ENCODE assay signal across 8 cellular contexts in the genomic region with DNA sequence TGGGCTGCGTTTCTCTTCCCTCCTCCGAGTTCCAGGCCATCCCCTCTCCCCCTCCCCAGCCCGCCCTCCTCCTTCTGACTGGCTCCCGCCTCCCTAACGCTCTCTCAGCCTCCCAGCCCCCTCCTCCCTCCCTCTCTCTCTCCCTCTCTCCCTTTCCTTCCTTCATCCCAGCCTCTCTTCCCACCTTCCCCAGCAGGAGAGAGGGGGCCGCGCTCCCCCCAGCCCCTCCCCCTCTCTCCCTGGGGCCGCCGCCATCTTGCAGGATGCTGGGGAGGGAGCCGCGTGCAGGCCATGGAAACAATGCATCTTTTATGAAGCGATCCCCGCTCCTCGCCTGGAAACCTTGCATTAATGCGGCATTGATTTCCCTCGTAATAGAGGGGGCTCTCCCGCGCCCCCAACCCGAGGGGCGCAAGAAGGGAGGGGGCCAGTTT. TPM values are rescaled to one million over a fixed set of nuclear protein-coding genes. Genes with fewer than 3 reads are reported as not detected.
DNase-seq lines count a peak whose midpoint lies in the region; ATAC-seq and TF ChIP-seq lines count a peak whose summit lies in the region.

No MANE protein-coding gene starts in this region.

- intact Hi-C loops in activated CD4-positive, alpha-beta memory T cell treated with anti-CD3 and anti-CD28 coated beads for 36 hours (cut with micrococcal nuclease): loop anchor here (1.0 kb wide), 1 partner anchor 27 kb away; no protein-coding TSS in a partner anchor

- H3K9me3 Mint-ChIP-seq in CD8-positive, alpha-beta memory T cell: no peaks in the 10 kb centered on the region
- no peaks in the 10 kb centered on the region for H3K9me3 Mint-ChIP-seq in activated CD4-positive, alpha-beta memory T cell treated with anti-CD3 and anti-CD28 coated beads for 36 hours
- H3K9me3 Mint-ChIP-seq in naive thymus-derived CD8-positive, alpha-beta T cell: no peaks in the 10 kb centered on the region

- POLR2A ChIA-PET in CD8-positive, alpha-beta memory T cell (lab: Charles Lee): no interaction called here
- POLR2A ChIA-PET in activated CD4-positive, alpha-beta memory T cell treated with anti-CD3 and anti-CD28 coated beads for 36 hours (lab: Charles Lee): no interaction called here
- POLR2A ChIA-PET in naive thymus-derived CD8-positive, alpha-beta T cell (lab: Charles Lee): interaction anchor here (1.0 kb wide), 1 partner anchor 98 kb away, joined by 3 read pairs; no protein-coding TSS in a partner anchor

- no peaks in the 10 kb centered on the region for H3K9me3 ChIP-seq in CD8-positive, alpha-beta memory T cell (ENCODE audit: low read length)
- H3K9me3 ChIP-seq in stomach smooth muscle (ENCODE audit: control insufficient read depth in 2 of 2, low read length in 2 of 2): no peaks in the 10 kb centered on the region

- peak overlapping the region; percentile 50 for H3K4me3 ChIP-seq in CD8-positive, alpha-beta memory T cell (ENCODE audit: low read length)
- H3K4me3 ChIP-seq in epithelial cell of proximal tubule (ENCODE audit: low read depth, low read length): peak overlapping the region; percentile 48
- H3K4me3 ChIP-seq in stomach smooth muscle (ENCODE audit: low read length in 2 of 2): peak overlapping the region; percentile 57 to 70

- H3K27ac ChIP-seq in CD8-positive, alpha-beta memory T cell (ENCODE audit: low read depth, low read length): no peak overlapping the region
- no peak overlapping the region for H3K27ac ChIP-seq in stomach smooth muscle (ENCODE audit: low read length)

- no peaks in the 10 kb centered on the region for H3K27me3 ChIP-seq in CD8-positive, alpha-beta memory T cell (ENCODE audit: insufficient read depth, low read length, poor library complexity, severe bottlenecking)
- no peaks in the 10 kb centered on the region for H3K27me3 ChIP-seq in stomach smooth muscle (ENCODE audit: control insufficient read depth in 1 of 2, insufficient read depth in 2 of 2, low read length in 2 of 2)

- CTCF ChIA-PET in CD8-positive, alpha-beta memory T cell (lab: Charles Lee): no interaction called here
- CTCF ChIA-PET in activated CD4-positive, alpha-beta memory T cell treated with anti-CD3 and anti-CD28 coated beads for 36 hours (lab: Charles Lee): no interaction called here

- no peaks in the 10 kb centered on the region for H3K36me3 Mint-ChIP-seq in CD8-positive, alpha-beta memory T cell
- no peaks in the 10 kb centered on the region for H3K36me3 Mint-ChIP-seq in activated CD4-positive, alpha-beta memory T cell treated with anti-CD3 and anti-CD28 coated beads for 36 hours
- no peaks in the 10 kb centered on the region for H3K36me3 Mint-ChIP-seq in naive thymus-derived CD8-positive, alpha-beta T cell

- H3K4me3 Mint-ChIP-seq in CD8-positive, alpha-beta memory T cell: peak overlapping the region in 6 of 7 donors; percentile 54 to 86 (median 56)
- H3K4me3 Mint-ChIP-seq in activated CD4-positive, alpha-beta memory T cell treated with anti-CD3 and anti-CD28 coated beads for 36 hours: peak overlapping the region; percentile 50
- H3K4me3 Mint-ChIP-seq in naive thymus-derived CD8-positive, alpha-beta T cell: peak overlapping the region; percentile 52 to 76 (median 67)

- H3K9ac ChIP-seq in stomach smooth muscle (ENCODE audit: low read length in 2 of 2): peak overlapping the region in 1 of 2 donors; percentile 38

- no peaks in the 10 kb centered on the region for H3K4me1 ChIP-seq in CD8-positive, alpha-beta memory T cell (ENCODE audit: insufficient read depth, low read length)
- H3K4me1 ChIP-seq in stomach smooth muscle (ENCODE audit: control insufficient read depth, insufficient read depth, low read length): peaks cover 6% of the 10 kb centered on the region

- peaks cover 0 to under 1% of the 10 kb centered on the region in 2 donors for H3K27me3 Mint-ChIP-seq in CD8-positive, alpha-beta memory T cell
- no peaks in the 10 kb centered on the region for H3K27me3 Mint-ChIP-seq in activated CD4-positive, alpha-beta memory T cell treated with anti-CD3 and anti-CD28 coated beads for 36 hours
- H3K27me3 Mint-ChIP-seq in naive thymus-derived CD8-positive, alpha-beta T cell: peaks cover 0 to 6% (median 0%) of the 10 kb centered on the region in 5 donors

- DNase-seq in CD8-positive, alpha-beta memory T cell: peak in 4 of 5 donors; percentile 5 to 56 (median 26)
- DNase-seq in NCI-H1694 (lab: John Stamatoyannopoulos, UW) (peak; percentile 52), epithelial cell of proximal tubule (ENCODE audit: low read depth) (no peak), HPDE6-E6E7 (ENCODE audit: extremely low spot score) (no peak), LoVo (ENCODE audit: low spot score) (no peak)
- DNase-seq in activated CD4-positive, alpha-beta memory T cell treated with anti-CD3 and anti-CD28 coated beads for 36 hours: peak; percentile 57
- peak in 9 of 10 donors; percentile 11 to 64 (median 24) for DNase-seq in naive thymus-derived CD8-positive, alpha-beta T cell

- ATAC-seq in naive thymus-derived CD8-positive, alpha-beta T cell: peak; percentile 67 to 68

- H3K27ac Mint-ChIP-seq in CD8-positive, alpha-beta memory T cell: no peak overlapping the region
- H3K27ac Mint-ChIP-seq in activated CD4-positive, alpha-beta memory T cell treated with anti-CD3 and anti-CD28 coated beads for 36 hours: peak overlapping the region; percentile 66
- peak overlapping the region in 8 of 10 donors; percentile 3 to 83 (median 64) for H3K27ac Mint-ChIP-seq in naive thymus-derived CD8-positive, alpha-beta T cell

- TF ChIP-seq CTCF in epithelial cell of proximal tubule (conservative IDR thresholded peaks at IDR 0.05; ENCODE audit: low read depth, low read length): no peak

- H3K4me1 Mint-ChIP-seq in CD8-positive, alpha-beta memory T cell: peaks cover 6 to 12% (median 7%) of the 10 kb centered on the region in 3 donors
- peaks cover 4% of the 10 kb centered on the region for H3K4me1 Mint-ChIP-seq in activated CD4-positive, alpha-beta memory T cell treated with anti-CD3 and anti-CD28 coated beads for 36 hours (ENCODE audit: low read depth)
- H3K4me1 Mint-ChIP-seq in naive thymus-derived CD8-positive, alpha-beta T cell: peaks cover 3 to 22% (median 19%) of the 10 kb centered on the region in 4 donors

- H3K36me3 ChIP-seq in CD8-positive, alpha-beta memory T cell (ENCODE audit: insufficient read depth, low read length): no peaks in the 10 kb centered on the region
- H3K36me3 ChIP-seq in stomach smooth muscle (ENCODE audit: control insufficient read depth in 2 of 2, insufficient read depth in 2 of 2, low read length in 2 of 2): no peaks in the 10 kb centered on the region

RNA-seq across cellular contexts. Expression of a gene that starts 42.6 kb away (rescaled TPM):
- 1 to 10 TPM; 5.8 TPM for total RNA-seq in CD8-positive, alpha-beta memory T cell
- 0.81 TPM for polyA plus RNA-seq in CD8-positive, alpha-beta memory T cell
- 10 to 100 TPM in 1 of 2 experiments, 1 to 10 TPM in 1; 8.4 to 10.9 TPM for total RNA-seq in activated CD4-positive, alpha-beta memory T cell treated with anti-CD3 and anti-CD28 coated beads for 36 hours
- 1.4 and 3.3 TPM in 2 replicates for total RNA-seq in epithelial cell of proximal tubule
- total RNA-seq in naive thymus-derived CD8-positive, alpha-beta T cell: 10 to 100 TPM; 24.8 to 28.0 TPM
- polyA plus RNA-seq in naive thymus-derived CD8-positive, alpha-beta T cell: under 1 TPM; 0.29 to 0.96 (median 0.51) TPM

Comparison
In these comparisons a context has a peak if more than half of its experiments do, and no peak if none do; other contexts are left out.
1. DNase-seq: peak in CD8-positive, alpha-beta memory T cell (4 of 5), NCI-H1694 (single experiment), activated CD4-positive, alpha-beta memory T cell treated with anti-CD3 and anti-CD28 coated beads for 36 hours (single experiment) and naive thymus-derived CD8-positive, alpha-beta T cell (9 of 10); none in epithelial cell of proximal tubule (single experiment), HPDE6-E6E7 (single experiment) and LoVo (single experiment).
2. H3K27ac Mint-ChIP-seq: peak in activated CD4-positive, alpha-beta memory T cell treated with anti-CD3 and anti-CD28 coated beads for 36 hours (single experiment) and naive thymus-derived CD8-positive, alpha-beta T cell (8 of 10); none in CD8-positive, alpha-beta memory T cell (0 of 8).
3. Peak in every context shown above with its lines, with median percentiles within 50 percentile points of each other: H3K4me3 ChIP-seq and H3K4me3 Mint-ChIP-seq.